1 cellular context compared by ENCODE assay signal in genomic region chr11:19907008-19907579, GRCh38.
TF ChIP-seq lines count a peak whose summit lies in the region.

No MANE protein-coding gene starts in this region.

TF ChIP-seq in GM12878, 131 proteins besides CTCF, POLR2A, EP300 and RAD21 (continued from another document):
- TF ChIP-seq ZNF592 (IDR thresholded peaks at IDR 0.05) (no peak), MYC (IDR thresholded peaks at IDR 0.05; ENCODE audit: insufficient read depth, insufficient read length, insufficient replicate concordance, low read length, severe bottlenecking) (no peak), ZNF217 (IDR thresholded peaks at IDR 0.05) (no peak), RUNX3 (IDR thresholded peaks at IDR 0.05; ENCODE audit: low read length) (peak; percentile 95), TCF7 (IDR thresholded peaks at IDR 0.05; ENCODE audit: borderline replicate concordance) (peak; percentile 96), SMAD5 (IDR thresholded peaks at IDR 0.05; ENCODE audit: low read depth) (no peak), NFYA (IDR thresholded peaks at IDR 0.05; ENCODE audit: borderline replicate concordance, low read depth, low read length) (no peak), FOS (IDR thresholded peaks at IDR 0.05; ENCODE audit: borderline replicate concordance, extremely low read depth, insufficient read length) (no peak), CUX1 (IDR thresholded peaks at IDR 0.05; ENCODE audit: insufficient replicate concordance, low read depth, low read length) (no peak), HCFC1 (IDR thresholded peaks at IDR 0.05; ENCODE audit: low read length) (no peak), EZH2 (IDR thresholded peaks at IDR 0.05; ENCODE audit: borderline replicate concordance, control insufficient read depth, low read depth, low read length) (no peak), SUZ12 (IDR thresholded peaks at IDR 0.05; ENCODE audit: unreplicated experiment) (no peak), CREM (IDR thresholded peaks at IDR 0.05; ENCODE audit: low read depth) (peak; percentile 57), ZNF622 (IDR thresholded peaks at IDR 0.05) (no peak), BCL3 (IDR thresholded peaks at IDR 0.05; ENCODE audit: borderline replicate concordance, insufficient read depth, low read depth, low read length, poor library complexity, severe bottlenecking) (peak; percentile 54), IRF3 (IDR thresholded peaks at IDR 0.05) (no peak), HDAC6 (IDR thresholded peaks at IDR 0.05; ENCODE audit: unreplicated experiment) (no peak), RELA (IDR thresholded peaks at IDR 0.05; ENCODE audit: borderline replicate concordance, partially characterized antibody) (no peak), RFX5 (IDR thresholded peaks at IDR 0.05; ENCODE audit: low read depth, low read length) (no peak), JUNB (IDR thresholded peaks at IDR 0.05) (peak; percentile 85), ATF2 (IDR thresholded peaks at IDR 0.05; ENCODE audit: low read length) (peak; percentile 72), LARP7 (IDR thresholded peaks at IDR 0.05) (no peak), NRF1 (conservative IDR thresholded peaks at IDR 0.05; ENCODE audit: low read depth, low read length) (no peak), TCF12 (IDR thresholded peaks at IDR 0.05; ENCODE audit: low read depth, low read length) (peak; percentile 73; the same call in 1 of the 2 replicates), REST (IDR thresholded peaks at IDR 0.05; ENCODE audit: low read depth, low read length) (no peak), MTA2 (IDR thresholded peaks at IDR 0.05; ENCODE audit: low read depth) (peak; percentile 62; the same call in 1 of the 2 replicates), CHD2 (IDR thresholded peaks at IDR 0.05; ENCODE audit: borderline replicate concordance, low read depth, low read length) (no peak), ZBED1 (IDR thresholded peaks at IDR 0.05; ENCODE audit: borderline replicate concordance) (no peak; the same call in 1 of the 2 replicates), ZNF207 (IDR thresholded peaks at IDR 0.05; ENCODE audit: borderline replicate concordance) (no peak), USF2 (IDR thresholded peaks at IDR 0.05; ENCODE audit: borderline replicate concordance, low read depth, low read length) (no peak), KAT2A (conservative IDR thresholded peaks at IDR 0.05; ENCODE audit: control insufficient read depth, low read depth, low read length) (no peak), RCOR1 (conservative IDR thresholded peaks at IDR 0.05; ENCODE audit: low read depth, low read length) (no peak), GABPA (IDR thresholded peaks at IDR 0.05; ENCODE audit: low read depth) (no peak), TCF3 (IDR thresholded peaks at IDR 0.05; ENCODE audit: borderline replicate concordance, insufficient read depth, low read depth, low read length) (no peak), SUPT20H (IDR thresholded peaks at IDR 0.05; ENCODE audit: borderline replicate concordance, control insufficient read depth, low read depth, low read length) (no peak), PML (IDR thresholded peaks at IDR 0.05; ENCODE audit: low read length) (no peak), ZZZ3 (IDR thresholded peaks at IDR 0.05; ENCODE audit: control insufficient read depth, insufficient read length, low read depth) (no peak), RBBP5 (conservative IDR thresholded peaks at IDR 0.05) (no peak)
